12 cellular contexts compared by ENCODE assay signal in genomic region chr1:62140666-62141065, GRCh38. TPM values are rescaled to one million over a fixed set of nuclear protein-coding genes. Genes with fewer than 3 reads are reported as not detected.
"Had no signal": no experiment of that assay in that cellular context is flagged by ENCODE, and none has a peak within 500 bp of the region (broad histone marks: within the 10 kb centered on the region; RNA-seq: fewer than 3 reads in every experiment).

No MANE protein-coding gene starts in this region.

- H3K4me3 ChIP-seq: GM23248, GM23338, HAP-1 had no signal

- FAIRE-seq: H1, H54 had no signal

- H3K36me3 ChIP-seq: HAP-1 had no signal

- DNase-seq: GM23248, GOT3, H7, H9, HCEC 1CT, HFFc6 had no signal

- H3K9me3 ChIP-seq: HAP-1 had no signal

- ATAC-seq: GM23338, HCT116 had no signal

- H3K9ac ChIP-seq: GM23248 had no signal

- H3K4me2 ChIP-seq: GM23338 had no signal

- H2AFZ ChIP-seq: GM23248, GM23338 had no signal

- H3K27ac ChIP-seq: GM23248 had no signal

RNA-seq across cellular contexts. Expression of gene L1TD1, which starts 54.0 kb away (rescaled TPM):
- total RNA-seq: H4, HFFc6 had no signal
